In the genomic region with DNA sequence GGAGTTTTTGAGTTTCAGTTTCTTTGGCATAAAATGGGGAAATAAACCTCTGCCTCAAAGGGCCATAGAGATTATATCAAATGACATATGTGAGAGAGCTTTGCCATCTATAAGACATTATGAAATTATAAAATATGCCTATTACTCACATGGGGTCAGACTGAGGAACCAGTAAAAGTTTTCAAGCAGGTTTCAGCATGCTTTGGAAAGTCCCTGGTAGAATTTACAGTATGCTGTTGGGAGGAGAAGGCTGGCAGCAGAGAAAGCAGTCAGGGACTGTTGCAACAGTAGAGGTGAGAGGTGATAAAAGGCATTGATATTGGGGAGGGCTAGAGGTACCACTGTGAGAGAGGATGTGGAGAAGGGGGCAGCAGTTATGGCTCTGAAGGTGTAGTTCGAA, we compare ENCODE assay signal across 33 cellular contexts. TPM values are rescaled to one million over a fixed set of nuclear protein-coding genes. Genes with fewer than 3 reads are reported as not detected.
"Had no signal": no experiment of that assay in that cellular context is flagged by ENCODE, and none has a peak within 500 bp of the region (broad histone marks: within the 10 kb centered on the region; RNA-seq: fewer than 3 reads in every experiment).

No MANE protein-coding gene starts in this region.

- H2AFZ ChIP-seq: hepatocyte had no signal

- H3K4me3 ChIP-seq: gastroesophageal sphincter, hepatocyte, pancreas, prostate gland, suprapubic skin, tibial artery, upper lobe of right lung had no signal

- H3K79me2 ChIP-seq: hepatocyte had no signal

- H3K4me1 ChIP-seq: gastroesophageal sphincter, pancreas, prostate gland, suprapubic skin, tibial artery, upper lobe of right lung had no signal

- H3K27me3 ChIP-seq: gastroesophageal sphincter, hepatocyte, pancreas, suprapubic skin, tibial artery, upper lobe of right lung had no signal

- DNase-seq: activated CD4-positive, alpha-beta memory T cell treated with anti-CD3 and anti-CD28 coated beads for 36 hours; activated CD4-positive, alpha-beta T cell treated with anti-CD3 and anti-CD28 coated beads, Interleukin-2, amount 10 ng/mL, durations not matched to agents 24 days and 14 days; activated CD4-positive, CD25-positive, alpha-beta regulatory T cell treated with anti-CD3 and anti-CD28 coated beads, Interleukin-2, amount 50 U/mL, for 72 hours; activated CD8-positive, alpha-beta memory T cell treated with anti-CD3 and anti-CD28 coated beads, Interleukin-2, amount 50 U/mL, for 4 hours; activated naive CD8-positive, alpha-beta T cell treated with anti-CD3 and anti-CD28 coated beads, Interleukin-2, amount 50 U/mL, for 24 hours; activated T-cell treated with anti-CD3 and anti-CD28 coated beads, Interleukin-2, amount 50 U/mL, for 1 hour; amygdala; dermis blood vessel endothelial cell; effector CD4-positive, alpha-beta T cell; islet precursor cell; left cardiac atrium; left ventricle myocardium superior; naive B cell; pancreas; retina; small intestine; stimulated activated CD4-positive, alpha-beta T cell treated with anti-CD3 and anti-CD28 coated beads, Interleukin-4, amount 100 ng/mL, for 24 hours; T-helper 17 cell; T1000; tibial artery; upper lobe of right lung had no signal

- H3K4me2 ChIP-seq: hepatocyte had no signal

- H3K9me3 ChIP-seq: gastroesophageal sphincter, pancreas, prostate gland, suprapubic skin, tibial artery, upper lobe of right lung had no signal

- FAIRE-seq: pancreas, small intestine had no signal

- H3K27ac ChIP-seq: gastroesophageal sphincter, hepatocyte, pancreas, prostate gland, suprapubic skin, tibial artery, upper lobe of right lung had no signal

- H3K36me3 ChIP-seq: gastroesophageal sphincter, pancreas, prostate gland, suprapubic skin, tibial artery, upper lobe of right lung had no signal

- ATAC-seq: activated naive CD8-positive, alpha-beta T cell treated with anti-CD3 and anti-CD28 coated beads, Interleukin-2, amount 50 U/mL, for 24 hours; gastroesophageal sphincter; left cardiac atrium; left ventricle myocardium superior; pancreas; sciatic nerve; stimulated activated effector memory CD8-positive, alpha-beta T cell treated with anti-CD3 and anti-CD28 coated beads, Interleukin-12 subunit alpha, Interleukin-12 subunit beta, amount 100 ng/mL, for 72 hours; T-helper 17 cell; upper lobe of right lung had no signal

RNA-seq across cellular contexts. Expression of a gene that starts 13.6 kb away (rescaled TPM):
- total RNA-seq: activated CD4-positive, alpha-beta memory T cell treated with anti-CD3 and anti-CD28 coated beads for 36 hours; activated CD4-positive, alpha-beta T cell treated with anti-CD3 and anti-CD28 coated beads, Interleukin-2, amount 10 ng/mL, durations not matched to agents 24 days and 14 days; activated CD8-positive, alpha-beta memory T cell treated with anti-CD3 and anti-CD28 coated beads for 36 hours; activated T-helper 2 cell treated with anti-CD3 and anti-CD28 coated beads, Interferon-gamma antibody, Interleukin-2, Interleukin-4, amounts not matched to agents 10 μg/mL and 5 μg/mL and 100 μg/mL, durations not matched to agents 14 hours and 24 hours and 36 hours; dermis blood vessel endothelial cell; epithelial cell of proximal tubule; gastroesophageal sphincter; left cardiac atrium; left ventricle myocardium superior; lung microvascular endothelial cell; mesothelial cell of epicardium; pancreas; sciatic nerve; suprapubic skin; T-helper 17 cell; upper lobe of right lung had no signal
- polyA plus RNA-seq: neural cell, small intestine had no signal
